Comparison of ENCODE assay signal across 30 cellular contexts in the genomic region with DNA sequence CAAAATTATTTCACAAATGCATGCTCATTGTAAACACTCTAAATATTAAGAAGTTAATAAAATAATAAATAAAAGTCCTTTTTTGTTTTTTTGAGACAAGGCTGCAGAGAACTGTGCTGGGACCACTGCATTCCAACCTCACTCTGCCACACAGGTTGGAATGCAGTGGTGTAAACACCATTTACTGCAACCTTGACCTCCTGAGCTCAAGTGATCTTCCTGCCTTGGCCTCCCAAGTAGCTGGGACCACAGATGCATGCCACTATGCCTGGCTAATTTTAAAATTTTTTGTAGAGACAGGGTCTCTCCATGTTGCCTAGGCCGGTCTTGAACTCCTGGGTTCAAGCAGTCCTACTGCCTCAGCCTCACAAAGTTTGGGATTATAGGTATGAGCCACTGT.
"Had no signal": no experiment of that assay in that cellular context is flagged by ENCODE, and none has a peak within 500 bp of the region (broad histone marks: within the 10 kb centered on the region; RNA-seq: fewer than 3 reads in every experiment).

No MANE protein-coding gene starts in this region.

- H3K4me1 ChIP-seq: esophagus squamous epithelium, heart right ventricle, neural progenitor cell, parathyroid adenoma, testis, tibial nerve, upper lobe of left lung had no signal

- H3K4me1 Mint-ChIP-seq: naive thymus-derived CD4-positive, alpha-beta T cell; nephron; neural progenitor cell; stimulated activated effector memory CD8-positive, alpha-beta T cell treated with anti-CD3 and anti-CD28 coated beads, Interleukin-12 subunit alpha, Interleukin-12 subunit beta, amount 100 ng/mL, for 72 hours had no signal

- ATAC-seq: effector memory CD8-positive, alpha-beta T cell; heart right ventricle; left lobe of liver; naive thymus-derived CD4-positive, alpha-beta T cell; sciatic nerve; stimulated activated effector memory CD8-positive, alpha-beta T cell treated with anti-CD3 and anti-CD28 coated beads, Interleukin-12 subunit alpha, Interleukin-12 subunit beta, amount 100 ng/mL, for 72 hours; stimulated activated naive CD8-positive, alpha-beta T cell treated with anti-CD3 and anti-CD28 coated beads, Interleukin-15, Interleukin-2, amounts not matched to agents 100 U/mL and 50 U/mL, for 24 hours had no signal

- H3K4me3 ChIP-seq: esophagus squamous epithelium, heart right ventricle, lung, neural progenitor cell, smooth muscle cell, tibial nerve, upper lobe of left lung had no signal

- H3K27ac ChIP-seq: esophagus squamous epithelium, heart right ventricle, neural progenitor cell, parathyroid adenoma, testis, tibial nerve, upper lobe of left lung had no signal

- FAIRE-seq: urothelium cell line had no signal

- H3K27ac Mint-ChIP-seq: effector memory CD8-positive, alpha-beta T cell; naive thymus-derived CD4-positive, alpha-beta T cell; nephron; neural progenitor cell; progenitor cell of endocrine pancreas; stimulated activated effector memory CD8-positive, alpha-beta T cell treated with anti-CD3 and anti-CD28 coated beads, Interleukin-12 subunit alpha, Interleukin-12 subunit beta, amount 100 ng/mL, for 72 hours had no signal

- H3K4me2 ChIP-seq: neural progenitor cell, smooth muscle cell had no signal

- DNase-seq: cortex of kidney; effector memory CD8-positive, alpha-beta T cell; erythroblast; esophagus squamous epithelium; foreskin melanocyte; glutamatergic neuron; heart right ventricle; hippocampal formation; kidney; mesenchymal stem cell; midbrain; naive thymus-derived CD4-positive, alpha-beta T cell; stimulated activated CD4-positive, alpha-beta T cell treated with anti-CD3 and anti-CD28 coated beads, Interleukin-12 subunit alpha, Interleukin-12 subunit beta, amount 100 ng/mL, for 4 hours; stimulated activated CD4-positive, alpha-beta T cell treated with anti-CD3 and anti-CD28 coated beads, Interleukin-1b, Interleukin-23, amount 100 ng/mL, for 48 hours; stimulated activated CD4-positive, alpha-beta T cell treated with anti-CD3 and anti-CD28 coated beads, Interleukin-4, amount 100 ng/mL, for 1 hour; stimulated activated naive CD8-positive, alpha-beta T cell treated with anti-CD3 and anti-CD28 coated beads, Interleukin-15, Interleukin-2, amounts not matched to agents 100 U/mL and 50 U/mL, for 24 hours; substantia nigra; testis; upper lobe of left lung had no signal

- H3K79me2 ChIP-seq: parathyroid adenoma had no signal

- H3K4me3 Mint-ChIP-seq: effector memory CD8-positive, alpha-beta T cell; naive thymus-derived CD4-positive, alpha-beta T cell; nephron; neural progenitor cell; stimulated activated effector memory CD8-positive, alpha-beta T cell treated with anti-CD3 and anti-CD28 coated beads, Interleukin-12 subunit alpha, Interleukin-12 subunit beta, amount 100 ng/mL, for 72 hours had no signal

- H3K9me3 Mint-ChIP-seq: effector memory CD8-positive, alpha-beta T cell; nephron had no signal

- H3K27me3 ChIP-seq: esophagus squamous epithelium, heart right ventricle, neural progenitor cell, testis, tibial nerve, upper lobe of left lung had no signal

- H3K36me3 Mint-ChIP-seq: naive thymus-derived CD4-positive, alpha-beta T cell; stimulated activated effector memory CD8-positive, alpha-beta T cell treated with anti-CD3 and anti-CD28 coated beads, Interleukin-12 subunit alpha, Interleukin-12 subunit beta, amount 100 ng/mL, for 72 hours had no signal

- H3K9me3 ChIP-seq: heart right ventricle, testis had no signal

- H2AFZ ChIP-seq: neural progenitor cell, parathyroid adenoma had no signal

- H3K27me3 Mint-ChIP-seq: effector memory CD8-positive, alpha-beta T cell; naive thymus-derived CD4-positive, alpha-beta T cell; progenitor cell of endocrine pancreas had no signal

- H3K36me3 ChIP-seq: esophagus squamous epithelium, heart right ventricle, neural progenitor cell, tibial nerve, upper lobe of left lung had no signal

- H3K9ac ChIP-seq: neural progenitor cell, parathyroid adenoma had no signal
